In genomic region chr11:36718481-36718880, GRCh38 we compare ENCODE assay signal across 19 cellular contexts.
"Had no signal": no experiment of that assay in that cellular context is flagged by ENCODE, and none has a peak within 500 bp of the region (broad histone marks: within the 10 kb centered on the region; RNA-seq: fewer than 3 reads in every experiment).

No MANE protein-coding gene starts in this region.

- H3K4me1 ChIP-seq: esophagus squamous epithelium, gastroesophageal sphincter, parathyroid adenoma, psoas muscle, transverse colon had no signal

- H3K27ac ChIP-seq: esophagus squamous epithelium, gastroesophageal sphincter, parathyroid adenoma, psoas muscle, spleen, thoracic aorta, transverse colon had no signal

- H3K36me3 ChIP-seq: esophagus squamous epithelium, gastroesophageal sphincter, spleen, thoracic aorta, transverse colon had no signal

- DNase-seq: esophagus squamous epithelium; foreskin fibroblast; glutamatergic neuron; left colon; left ventricle myocardium superior; mesenchymal stem cell; midbrain; psoas muscle; spleen; stimulated activated CD4-positive, alpha-beta T cell treated with anti-CD3 and anti-CD28 coated beads, Interleukin-15, amount 100 ng/mL, for 24 hours; stimulated activated CD4-positive, alpha-beta T cell treated with anti-CD3 and anti-CD28 coated beads, Interleukin-1b, Interleukin-23, amount 100 ng/mL, for 48 hours; stimulated activated CD4-positive, alpha-beta T cell treated with anti-CD3 and anti-CD28 coated beads, Interleukin-4, amount 100 ng/mL, for 4 hours; stimulated activated naive B cell treated with anti-CD40 and anti-IgM and Interleukin-4, amounts not matched to agents 10 μg/mL and 1 μg/mL and 100 μg/mL, for 72 hours; stimulated activated naive CD8-positive, alpha-beta T cell treated with anti-CD3 and anti-CD28 coated beads, Interleukin-15, amount 100 ng/mL, for 72 hours; transverse colon had no signal

- H3K9me3 ChIP-seq: esophagus squamous epithelium, gastroesophageal sphincter, psoas muscle, spleen, thoracic aorta, transverse colon had no signal

- H3K27me3 ChIP-seq: esophagus squamous epithelium, gastroesophageal sphincter, spleen, transverse colon had no signal

- H3K4me3 ChIP-seq: esophagus squamous epithelium, gastroesophageal sphincter, lung, psoas muscle, spleen, thoracic aorta, transverse colon had no signal
